22 cellular contexts compared by ENCODE assay signal in the genomic region with DNA sequence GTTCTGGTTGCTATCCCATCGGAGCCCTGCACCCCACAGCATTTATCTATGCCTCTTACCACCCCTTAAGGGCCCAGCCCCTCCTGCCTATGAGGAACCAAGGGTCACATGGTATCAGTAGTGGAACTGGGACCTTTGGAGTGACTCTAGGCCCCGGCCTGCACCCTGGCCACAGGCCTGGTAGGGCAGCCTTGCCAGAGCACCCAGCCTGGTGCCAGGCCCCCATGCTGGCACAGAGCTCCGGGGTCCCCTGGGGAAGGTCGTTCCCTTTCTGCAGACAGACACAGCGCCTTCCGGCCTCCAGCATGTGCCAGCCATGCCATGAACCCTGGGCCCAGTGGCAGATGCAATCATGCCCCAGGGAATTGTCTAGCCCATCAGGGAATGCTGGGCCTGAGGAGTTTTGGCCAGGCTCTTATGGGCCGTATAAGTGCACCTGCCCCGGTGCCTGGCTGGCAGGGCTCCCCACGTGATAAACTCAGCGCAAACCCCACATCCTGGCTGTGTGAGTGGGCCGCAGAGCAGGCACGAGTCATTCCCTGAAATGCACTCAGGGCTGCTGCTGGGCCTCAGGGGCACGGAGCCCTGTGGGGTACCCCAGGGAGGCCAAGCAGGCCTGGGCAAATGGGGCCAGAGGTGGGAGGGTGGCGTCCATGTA. TPM values are rescaled to one million over a fixed set of nuclear protein-coding genes. Genes with fewer than 3 reads are reported as not detected.
DNase-seq lines count a peak whose midpoint lies in the region; ATAC-seq and TF ChIP-seq lines count a peak whose summit lies in the region.
"Had no signal": no experiment of that assay in that cellular context is flagged by ENCODE, and none has a peak within 500 bp of the region (broad histone marks: within the 10 kb centered on the region; RNA-seq: fewer than 3 reads in every experiment).

No MANE protein-coding gene starts in this region.

- TF ChIP-seq CTCF in glutamatergic neuron (IDR thresholded peaks at IDR 0.05; ENCODE audit: partially characterized antibody, unreplicated experiment): no peak
- TF ChIP-seq CTCF in left lung (IDR thresholded peaks at IDR 0.05): no peak
- no peak for TF ChIP-seq CTCF in sigmoid colon (IDR thresholded peaks at IDR 0.05)
- no peak for TF ChIP-seq CTCF in hepatocyte (IDR thresholded peaks at IDR 0.05; ENCODE audit: poor library complexity)

- no peaks in the 10 kb centered on the region for H3K9me2 ChIP-seq in hepatocyte (replicated peaks; ENCODE audit: insufficient read depth)

- H3K27me3 ChIP-seq in left lung (no peaks in the 10 kb centered on the region), sigmoid colon (no peaks in the 10 kb centered on the region), hepatocyte (no peaks in the 10 kb centered on the region)
- H3K27me3 ChIP-seq: foreskin keratinocyte, pancreas, testis, vagina had no signal

- H3K9me3 Mint-ChIP-seq in glutamatergic neuron (ENCODE audit: unreplicated experiment): peaks cover 2% of the 10 kb centered on the region
- H3K9me3 Mint-ChIP-seq: activated CD4-positive, alpha-beta T cell treated with anti-CD3 and anti-CD28 coated beads, Interleukin-2, amount 10 ng/mL, durations not matched to agents 24 days and 14 days; nephron; T-helper 2 cell treated with Interferon-gamma antibody and Interleukin-4, amounts not matched to agents 5 μg/mL and 100 μg/mL, for 36 hours had no signal

- H3K36me3 ChIP-seq in left lung: peaks cover 0 to 89% of the 10 kb centered on the region in 2 donors
- H3K36me3 ChIP-seq in sigmoid colon: peaks cover 0 to 53% (median 0%) of the 10 kb centered on the region in 4 donors
- H3K36me3 ChIP-seq in hepatocyte (replicated peaks; ENCODE audit: insufficient read depth, low read depth): no peaks in the 10 kb centered on the region

- TF ChIP-seq POLR2A in sigmoid colon (IDR thresholded peaks at IDR 0.05): no peak

- no peak for TF ChIP-seq EP300 in sigmoid colon (IDR thresholded peaks at IDR 0.05)

- WGBS in sigmoid colon, 2 donors: 85 to 89% methylated on average over 14 of the region's 14 CpGs
- whole genome bisulfite sequencing in hepatocyte (ENCODE audit: low lambda C conversion rate, missing lambda C conversion rate): 97% methylated on average over 14 of the region's 14 CpGs

- H2AFZ ChIP-seq in hepatocyte: no peak overlapping the region

- peaks cover 18% of the 10 kb centered on the region for H3K79me2 ChIP-seq in hepatocyte

- peaks cover 21% of the 10 kb centered on the region for H3K36me3 Mint-ChIP-seq in T-helper 17 cell (ENCODE audit: low read depth)
- peaks cover 7% of the 10 kb centered on the region for H3K36me3 Mint-ChIP-seq in glutamatergic neuron (ENCODE audit: unreplicated experiment)

- peaks cover 2% of the 10 kb centered on the region for H4K20me1 ChIP-seq in hepatocyte (ENCODE audit: insufficient read depth, poor library complexity, severe bottlenecking)

- no peak overlapping the region for H3K4me2 ChIP-seq in hepatocyte

- H3K4me3 ChIP-seq in left lung (no peak overlapping the region), sigmoid colon (no peak overlapping the region), hepatocyte (no peak overlapping the region)
- H3K4me3 ChIP-seq: pancreas, testis, vagina had no signal

- DNase-seq in T-helper 17 cell (no peak), glutamatergic neuron (peak; percentile 6), left lung (peak in 1 of 2 donors; percentile 61), sigmoid colon (peak; percentile 57), amniotic stem cell (lab: John Stamatoyannopoulos, UW) (no peak), NCI-H526 treated with DMSO at 0.1 percent for 48 hours (lab: John Stamatoyannopoulos, UW) (no peak), hepatocyte (ENCODE audit: low spot score) (no peak)
- DNase-seq: activated CD4-positive, alpha-beta T cell treated with anti-CD3 and anti-CD28 coated beads, Interleukin-2, amount 10 ng/mL, durations not matched to agents 24 days and 14 days; activated CD8-positive, alpha-beta memory T cell treated with anti-CD3 and anti-CD28 coated beads, Interleukin-2, amount 10 ng/mL, durations not matched to agents 7 days and 5 days; activated T-cell treated with anti-CD3 and anti-CD28 coated beads, Interleukin-2, amount 50 U/mL, for 48 hours; effector CD8-positive, alpha-beta T cell; foreskin keratinocyte; NCI-H1694; NCI-H446 treated with DMSO at 0.1 percent for 48 hours; stimulated activated naive CD8-positive, alpha-beta T cell treated with anti-CD3 and anti-CD28 coated beads, Interleukin-15, Interleukin-2, amounts not matched to agents 100 U/mL and 50 U/mL, for 24 hours; testis had no signal

- H3K4me3 Mint-ChIP-seq in T-helper 17 cell: no peak overlapping the region
- H3K4me3 Mint-ChIP-seq in glutamatergic neuron (ENCODE audit: unreplicated experiment): no peak overlapping the region
- H3K4me3 Mint-ChIP-seq: activated CD4-positive, alpha-beta T cell treated with anti-CD3 and anti-CD28 coated beads, Interleukin-2, amount 10 ng/mL, durations not matched to agents 24 days and 14 days; activated CD8-positive, alpha-beta memory T cell treated with anti-CD3 and anti-CD28 coated beads, Interleukin-2, amount 10 ng/mL, durations not matched to agents 7 days and 5 days; brain; nephron; T-helper 2 cell treated with Interferon-gamma antibody and Interleukin-4, amounts not matched to agents 5 μg/mL and 100 μg/mL, for 36 hours had no signal

- H3K27ac Mint-ChIP-seq in T-helper 17 cell (peak overlapping the region; percentile 19), glutamatergic neuron (ENCODE audit: unreplicated experiment) (no peak overlapping the region)
- H3K27ac Mint-ChIP-seq: activated CD4-positive, alpha-beta T cell treated with anti-CD3 and anti-CD28 coated beads, Interleukin-2, amount 10 ng/mL, durations not matched to agents 24 days and 14 days; activated CD8-positive, alpha-beta memory T cell treated with anti-CD3 and anti-CD28 coated beads, Interleukin-2, amount 10 ng/mL, durations not matched to agents 7 days and 5 days; brain; nephron; T-helper 2 cell treated with Interferon-gamma antibody and Interleukin-4, amounts not matched to agents 5 μg/mL and 100 μg/mL, for 36 hours had no signal

- H3K27ac ChIP-seq in left lung: no peak overlapping the region
- H3K27ac ChIP-seq in sigmoid colon: no peak overlapping the region
- no peak overlapping the region for H3K27ac ChIP-seq in hepatocyte
- H3K27ac ChIP-seq: foreskin keratinocyte, pancreas, testis, vagina had no signal

- H3K27me3 Mint-ChIP-seq in T-helper 17 cell (no peaks in the 10 kb centered on the region), glutamatergic neuron (ENCODE audit: unreplicated experiment) (no peaks in the 10 kb centered on the region)
- H3K27me3 Mint-ChIP-seq: activated CD4-positive, alpha-beta T cell treated with anti-CD3 and anti-CD28 coated beads, Interleukin-2, amount 10 ng/mL, durations not matched to agents 24 days and 14 days; activated CD8-positive, alpha-beta memory T cell treated with anti-CD3 and anti-CD28 coated beads, Interleukin-2, amount 10 ng/mL, durations not matched to agents 7 days and 5 days; brain had no signal

- intact Hi-C loops in left lung (cut with DNase I) (no loop called here), sigmoid colon (cut with DNase I) (no loop called here)

- H3K4me1 ChIP-seq in left lung: peaks cover 0 to 16% of the 10 kb centered on the region in 2 donors
- H3K4me1 ChIP-seq in sigmoid colon: peaks cover 0 to 5% (median 2%) of the 10 kb centered on the region in 4 donors
- no peaks in the 10 kb centered on the region for H3K4me1 ChIP-seq in hepatocyte (ENCODE audit: insufficient read depth)

- ATAC-seq in T-helper 17 cell: no peak
- ATAC-seq in left lung: peak; percentile 14
- no peak for ATAC-seq in HG02981 (IDR thresholded peaks at IDR 0.05; ENCODE audit: unreplicated experiment)
- ATAC-seq: activated CD8-positive, alpha-beta memory T cell treated with anti-CD3 and anti-CD28 coated beads, Interleukin-2, amount 10 ng/mL, durations not matched to agents 7 days and 5 days; foreskin keratinocyte; stimulated activated naive CD8-positive, alpha-beta T cell treated with anti-CD3 and anti-CD28 coated beads, Interleukin-15, Interleukin-2, amounts not matched to agents 100 U/mL and 50 U/mL, for 24 hours had no signal

- H3K4me1 Mint-ChIP-seq in T-helper 17 cell (peaks cover 21% of the 10 kb centered on the region), glutamatergic neuron (ENCODE audit: low read depth, unreplicated experiment) (peaks cover 2% of the 10 kb centered on the region)

- no peaks in the 10 kb centered on the region for H3K9me3 ChIP-seq in T-helper 17 cell (ENCODE audit: control insufficient read depth, low read length, poor library complexity, severe bottlenecking)
- no peaks in the 10 kb centered on the region for H3K9me3 ChIP-seq in left lung
- H3K9me3 ChIP-seq in sigmoid colon: no peaks in the 10 kb centered on the region
- no peaks in the 10 kb centered on the region for H3K9me3 ChIP-seq in hepatocyte (ENCODE audit: low read depth)
- H3K9me3 ChIP-seq: pancreas, testis, vagina had no signal

RNA-seq across cellular contexts. Expression of a gene that starts 19.8 kb away (rescaled TPM):
- total RNA-seq in T-helper 17 cell (100 to 1,000 TPM; 211 to 228 TPM), glutamatergic neuron (ENCODE audit: unreplicated experiment) (276 TPM), left lung (100 to 1,000 TPM; 262 to 265 TPM), sigmoid colon (100 to 1,000 TPM; 166 to 378 (median 183) TPM), hepatocyte (143 and 179 TPM in 2 replicates)
- polyA plus RNA-seq in sigmoid colon (100 to 1,000 TPM; 113 to 162 (median 120) TPM), hepatocyte (174 and 208 TPM in 2 replicates)

RNA-seq across cellular contexts. Expression of a gene that starts 30.9 kb away (rescaled TPM):
- total RNA-seq in T-helper 17 cell: 10 to 100 TPM; 36.0 to 62.0 TPM
- 85.3 TPM for total RNA-seq in glutamatergic neuron (ENCODE audit: unreplicated experiment)
- total RNA-seq in left lung: 100 to 1,000 TPM in 1 of 2 donors, 10 to 100 TPM in 1; 58.2 to 113 TPM
- total RNA-seq in sigmoid colon: 10 to 100 TPM; 18.4 to 49.3 (median 24.2) TPM
- polyA plus RNA-seq in sigmoid colon: 10 to 100 TPM; 18.6 to 82.4 (median 35.6) TPM
- total RNA-seq in hepatocyte: 15.0 and 25.7 TPM in 2 replicates
- polyA plus RNA-seq in hepatocyte: 24.3 and 29.6 TPM in 2 replicates

Comparison
In these comparisons a context has a peak if more than half of its experiments do, and no peak if none do; other contexts are left out.
1. DNase-seq: peak in glutamatergic neuron (single experiment) and sigmoid colon (single experiment); none in T-helper 17 cell (0 of 3), amniotic stem cell (single experiment), NCI-H526 treated with DMSO at 0.1 percent for 48 hours (single experiment) and hepatocyte (single experiment).